ENCODE assay signal across 1 cellular context in genomic region chr14:102492523-102492910, GRCh38.
TF ChIP-seq lines count a peak whose summit lies in the region.

No MANE protein-coding gene starts in this region.

TF ChIP-seq in H1, 55 proteins besides CTCF, POLR2A, EP300 and RAD21:
- TF ChIP-seq SUZ12 (IDR thresholded peaks at IDR 0.05; ENCODE audit: low read length) (no peak), SP4 (IDR thresholded peaks at IDR 0.05; ENCODE audit: low read length) (no peak), ATF3 (IDR thresholded peaks at IDR 0.05; ENCODE audit: insufficient read depth, low read depth, low read length) (no peak), SIX5 (IDR thresholded peaks at IDR 0.05; ENCODE audit: low read depth, low read length) (no peak)
TF ChIP-seq in H1: peak in this region for 0.
